In genomic region chr22:28268176-28268575, GRCh38 we compare ENCODE assay signal across 28 cellular contexts.
A peak's percentile ranks its signal among the peaks of the same experiment; 100 is the strongest.
DNase-seq lines count a peak whose midpoint lies in the region; ATAC-seq and TF ChIP-seq lines count a peak whose summit lies in the region.
"Had no signal": no experiment of that assay in that cellular context is flagged by ENCODE, and none has a peak within 500 bp of the region (broad histone marks: within the 10 kb centered on the region; RNA-seq: fewer than 3 reads in every experiment).

No MANE protein-coding gene starts in this region.

- no peaks in the 10 kb centered on the region for H4K20me1 ChIP-seq in GM23248 (ENCODE audit: insufficient read depth)

- no peak overlapping the region for H2AFZ ChIP-seq in GM23248
- H2AFZ ChIP-seq: GM23338 had no signal

- 42 to 47% methylated on average over 3 of the region's 3 CpGs for WGBS in GM23248 (ENCODE audit: low coverage in 1 of 2, low lambda C conversion rate in 2 of 2, missing lambda C conversion rate in 2 of 2), 2 experiments

- H3K9me3 ChIP-seq in GM23248 (ENCODE audit: low read depth), result no peaks in the 10 kb centered on the region
- H3K9me3 ChIP-seq: Caco-2, heart left ventricle, Peyer's patch, sigmoid colon, upper lobe of right lung had no signal

- H3K9ac ChIP-seq in GM23248, result no peak overlapping the region

- no peaks in the 10 kb centered on the region for H3K27me3 ChIP-seq in GM23248 (replicated peaks; ENCODE audit: insufficient read depth)
- H3K27me3 ChIP-seq: heart left ventricle, Peyer's patch, sigmoid colon, upper lobe of right lung had no signal

- no peak overlapping the region for H3K4me3 ChIP-seq in GM23248
- H3K4me3 ChIP-seq: GM23338, heart left ventricle, Peyer's patch, sigmoid colon, upper lobe of right lung had no signal

- peaks cover 9% of the 10 kb centered on the region; the same call in 1 of the 2 replicates for H3F3A ChIP-seq in GM23248 (ENCODE audit: insufficient read depth)

- H3K36me3 ChIP-seq in GM23248 (ENCODE audit: low read depth), result no peaks in the 10 kb centered on the region
- H3K36me3 ChIP-seq: heart left ventricle, Peyer's patch, sigmoid colon, upper lobe of right lung had no signal

- H3K79me2 ChIP-seq in GM23248 (ENCODE audit: insufficient read depth), result peaks cover 5% of the 10 kb centered on the region; the same call in 1 of the 2 replicates

- H3K4me2 ChIP-seq in GM23248 (ENCODE audit: unreplicated experiment), result no peak overlapping the region
- H3K4me2 ChIP-seq: GM23338 had no signal

- DNase-seq in GM23248, result peak; percentile 25
- DNase-seq in dermis blood vessel endothelial cell, result peak; percentile 7
- DNase-seq in renal cortical epithelial cell (ENCODE audit: low read depth), result peak; percentile 57
- no peak for DNase-seq in Right ventricle myocardium inferior (ENCODE audit: missing footprints)
- DNase-seq in activated CD4-positive, alpha-beta T cell treated with anti-CD3 and anti-CD28 coated beads for 4 hours, result no peak
- DNase-seq in stimulated activated CD4-positive, alpha-beta T cell treated with anti-CD3 and anti-CD28 coated beads, Interleukin-1b, Interleukin-23, amount 100 ng/mL, for 48 hours, result no peak
- DNase-seq: activated CD4-positive, alpha-beta T cell treated with anti-CD3 and anti-CD28 coated beads for 1 hour; activated CD8-positive, alpha-beta memory T cell treated with anti-CD3 and anti-CD28 coated beads, Interleukin-2, amount 50 U/mL, for 48 hours; activated CD8-positive, alpha-beta T cell treated with anti-CD3 and anti-CD28 coated beads for 36 hours; activated naive CD4-positive, alpha-beta T cell treated with anti-CD3 and anti-CD28 coated beads for 36 hours; Caco-2; cortex of kidney; DMS53; effector memory CD8-positive, alpha-beta T cell; MM.1S; NCI-H2081 treated with DMSO at 0.1 percent for 48 hours; NCI-H345; NCI-H774; Peyer's patch; SHP77 treated with DMSO at 0.1 percent for 48 hours; sigmoid colon; stimulated activated CD4-positive, alpha-beta T cell treated with anti-CD3 and anti-CD28 coated beads, Interleukin-4, amount 100 ng/mL, for 4 hours; SW 1271; upper lobe of right lung had no signal

- no peak overlapping the region for H3K27ac ChIP-seq in GM23248
- H3K27ac ChIP-seq: Peyer's patch, sigmoid colon, upper lobe of right lung had no signal

- in situ Hi-C loops in GM23248 (cut with MboI), result loop anchor here (10.0 kb wide), 1 partner anchor 327 kb away; no protein-coding TSS in a partner anchor

- intact Hi-C loops in Right ventricle myocardium inferior (cut with DNase I), result no loop called here

- H3K4me1 ChIP-seq in GM23248 (ENCODE audit: insufficient read depth), result peaks cover 11% of the 10 kb centered on the region
- H3K4me1 ChIP-seq: Caco-2, Peyer's patch, upper lobe of right lung had no signal

- H3K9me2 ChIP-seq in GM23248 (ENCODE audit: insufficient read depth), result no peaks in the 10 kb centered on the region

- ATAC-seq in SK-N-SH treated with all-trans-retinoic acid at 6 μM for 48 hours (peak; percentile 58), Right ventricle myocardium inferior (no peak), HG02884 (IDR thresholded peaks at IDR 0.05; ENCODE audit: unreplicated experiment) (no peak)
- ATAC-seq: activated CD8-positive, alpha-beta T cell treated with anti-CD3 and anti-CD28 coated beads for 36 hours; effector memory CD8-positive, alpha-beta T cell; GM23338; upper lobe of right lung had no signal

TF ChIP-seq in SK-N-SH treated with all-trans-retinoic acid at 6 μM for 48 hours, 23 proteins besides CTCF, POLR2A, EP300 and RAD21:
- TF ChIP-seq, protein P1, sequence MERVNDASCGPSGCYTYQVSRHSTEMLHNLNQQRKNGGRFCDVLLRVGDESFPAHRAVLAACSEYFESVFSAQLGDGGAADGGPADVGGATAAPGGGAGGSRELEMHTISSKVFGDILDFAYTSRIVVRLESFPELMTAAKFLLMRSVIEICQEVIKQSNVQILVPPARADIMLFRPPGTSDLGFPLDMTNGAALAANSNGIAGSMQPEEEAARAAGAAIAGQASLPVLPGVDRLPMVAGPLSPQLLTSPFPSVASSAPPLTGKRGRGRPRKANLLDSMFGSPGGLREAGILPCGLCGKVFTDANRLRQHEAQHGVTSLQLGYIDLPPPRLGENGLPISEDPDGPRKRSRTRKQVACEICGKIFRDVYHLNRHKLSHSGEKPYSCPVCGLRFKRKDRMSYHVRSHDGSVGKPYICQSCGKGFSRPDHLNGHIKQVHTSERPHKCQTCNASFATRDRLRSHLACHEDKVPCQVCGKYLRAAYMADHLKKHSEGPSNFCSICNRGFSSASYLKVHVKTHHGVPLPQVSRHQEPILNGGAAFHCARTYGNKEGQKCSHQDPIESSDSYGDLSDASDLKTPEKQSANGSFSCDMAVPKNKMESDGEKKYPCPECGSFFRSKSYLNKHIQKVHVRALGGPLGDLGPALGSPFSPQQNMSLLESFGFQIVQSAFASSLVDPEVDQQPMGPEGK (CRISPR knock-in tag; IDR thresholded peaks at IDR 0.05; ENCODE audit: borderline replicate concordance), result no peak
- TF ChIP-seq ISL1 (CRISPR knock-in tag; IDR thresholded peaks at IDR 0.05), result 0 out of 2 replicates have a peak, but pooled peaks have one; percentile 5
- no peak for TF ChIP-seq ZNF565 (CRISPR knock-in tag; conservative IDR thresholded peaks at IDR 0.05; ENCODE audit: low read depth)

Comparison
In these comparisons a context has a peak if more than half of its experiments do, and no peak if none do; other contexts are left out.
1. DNase-seq: peak in GM23248 (single experiment), dermis blood vessel endothelial cell (single experiment) and renal cortical epithelial cell (single experiment); none in Right ventricle myocardium inferior (single experiment), activated CD4-positive, alpha-beta T cell treated with anti-CD3 and anti-CD28 coated beads for 4 hours (0 of 2) and stimulated activated CD4-positive, alpha-beta T cell treated with anti-CD3 and anti-CD28 coated beads, Interleukin-1b, Interleukin-23, amount 100 ng/mL, for 48 hours (single experiment).